ENCODE assay signal across 9 cellular contexts in the genomic region with DNA sequence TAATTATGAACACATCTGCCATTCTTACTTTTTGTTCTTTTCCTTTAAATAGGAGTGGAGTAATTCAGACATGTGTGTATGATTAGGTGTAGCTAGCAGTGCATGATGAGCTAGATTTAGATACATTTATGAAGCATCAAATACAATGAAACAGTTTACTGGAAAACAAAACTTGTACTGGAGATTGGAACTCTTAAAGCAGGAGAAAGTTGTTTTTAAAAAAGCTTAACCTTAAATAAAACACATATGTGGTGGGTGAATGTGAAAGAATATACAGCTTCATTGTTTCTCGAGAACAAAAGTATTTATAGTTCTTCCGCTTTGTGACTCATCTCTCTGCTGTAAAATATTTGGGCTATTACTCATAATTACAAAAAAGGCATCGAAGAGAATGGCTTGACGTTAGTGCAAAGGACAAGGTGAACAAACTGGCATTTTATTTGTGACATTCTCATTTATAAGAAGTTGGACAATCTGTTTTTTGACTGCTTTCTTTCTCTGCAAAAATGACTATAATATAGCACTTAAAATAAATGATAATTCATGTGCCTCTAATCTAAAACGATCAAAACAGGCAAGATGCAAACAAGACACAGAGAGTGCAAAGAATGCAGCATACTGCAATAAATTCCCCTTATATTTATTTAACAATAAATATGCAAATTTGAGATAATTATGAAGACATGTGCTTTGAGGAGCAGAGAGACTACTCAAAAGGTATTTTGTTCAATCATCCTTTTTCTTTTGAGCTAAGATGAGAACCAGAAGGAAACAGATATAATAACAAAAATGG.
DNase-seq lines count a peak whose midpoint lies in the region; TF ChIP-seq lines count a peak whose summit lies in the region.
"Had no signal": no experiment of that assay in that cellular context is flagged by ENCODE, and none has a peak within 500 bp of the region (broad histone marks: within the 10 kb centered on the region; RNA-seq: fewer than 3 reads in every experiment).

No MANE protein-coding gene starts in this region.

- peaks cover 22% of the 10 kb centered on the region for H3K4me1 ChIP-seq in GM23248 (ENCODE audit: insufficient read depth)
- peaks cover 8% of the 10 kb centered on the region; the same call in 1 of the 2 replicates for H3K4me1 ChIP-seq in MM.1S (ENCODE audit: low read length)

- peak overlapping the region; percentile 40 for H3K27ac ChIP-seq in GM23248
- no peak overlapping the region for H3K27ac ChIP-seq in MM.1S (ENCODE audit: low read length)

- peak overlapping the region; percentile 62 for H2AFZ ChIP-seq in GM23248
- H2AFZ ChIP-seq in MM.1S (ENCODE audit: low read length) = no peak overlapping the region

- H3K9me2 ChIP-seq in GM23248 (ENCODE audit: insufficient read depth) (0 out of 2 replicates have a peak, but pooled peaks cover 5% of the 10 kb centered on the region), MM.1S (replicated peaks; ENCODE audit: insufficient read depth, low read length) (no peaks in the 10 kb centered on the region)

- in situ Hi-C loops in GM23248 (cut with MboI) = no loop called here

- H4K20me1 ChIP-seq in GM23248 (ENCODE audit: insufficient read depth) = no peaks in the 10 kb centered on the region
- H4K20me1 ChIP-seq in MM.1S (ENCODE audit: insufficient read depth, low read length) = no peaks in the 10 kb centered on the region

- no peaks in the 10 kb centered on the region for H3K36me3 ChIP-seq in GM23248 (ENCODE audit: low read depth)
- no peaks in the 10 kb centered on the region for H3K36me3 ChIP-seq in MM.1S (replicated peaks; ENCODE audit: insufficient read depth, low read length)
- H3K36me3 ChIP-seq: HAP-1 had no signal

- WGBS in GM23248 (ENCODE audit: low coverage in 1 of 2, low lambda C conversion rate in 2 of 2, missing lambda C conversion rate in 2 of 2), 2 experiments = 1% methylated on average over 5 of the region's 5 CpGs

- peak overlapping the region; percentile 59 for H3K4me3 ChIP-seq in GM23248
- H3K4me3 ChIP-seq in MM.1S (ENCODE audit: low read length) = no peak overlapping the region
- H3K4me3 ChIP-seq: HAP-1 had no signal

- H3F3A ChIP-seq in GM23248 (ENCODE audit: insufficient read depth) = peaks cover 18% of the 10 kb centered on the region
- H3F3A ChIP-seq in MM.1S (ENCODE audit: insufficient read depth, low read length) = no peaks in the 10 kb centered on the region

- H3K79me2 ChIP-seq in GM23248 (ENCODE audit: insufficient read depth) = no peaks in the 10 kb centered on the region
- H3K79me2 ChIP-seq in MM.1S (ENCODE audit: low read length) = no peaks in the 10 kb centered on the region

- peak overlapping the region; percentile 4; the same call in 1 of the 2 replicates for H3K9ac ChIP-seq in GM23248
- H3K9ac ChIP-seq in MM.1S (ENCODE audit: low read length) = no peak overlapping the region

- DNase-seq in EL (peak; percentile 63), GM23248 (peak; percentile 82), MM.1S (peak; percentile 48), fibroblast of the conjunctiva (ENCODE audit: low read depth) (peak; percentile 45), NCI-H774 (lab: John Stamatoyannopoulos, UW) (no peak), HK-2 (ENCODE audit: unreplicated experiment) (no peak)
- DNase-seq in activated effector memory CD4-positive, alpha-beta T cell treated with anti-CD3 and anti-CD28 coated beads, Interleukin-2, amount 50 U/mL, for 16 hours = no peak
- no peak for DNase-seq in stimulated activated CD4-positive, alpha-beta T cell treated with anti-CD3 and anti-CD28 coated beads, Interleukin-2, amount 100 ng/mL, for 24 hours

- TF ChIP-seq CTCF in MM.1S (IDR thresholded peaks at IDR 0.05; ENCODE audit: low read length) = no peak

- H3K27me3 ChIP-seq in GM23248 (replicated peaks; ENCODE audit: insufficient read depth) (no peaks in the 10 kb centered on the region), MM.1S (replicated peaks; ENCODE audit: insufficient read depth, low read length) (peaks cover 19% of the 10 kb centered on the region)

- H3K9me3 ChIP-seq in GM23248 (ENCODE audit: low read depth) (no peaks in the 10 kb centered on the region), MM.1S (replicated peaks; ENCODE audit: insufficient read depth, low read length) (no peaks in the 10 kb centered on the region)
- H3K9me3 ChIP-seq: HAP-1 had no signal

- peak overlapping the region; percentile 82 for H3K4me2 ChIP-seq in GM23248 (ENCODE audit: unreplicated experiment)
- H3K4me2 ChIP-seq in MM.1S (ENCODE audit: low read depth, low read length) = peak overlapping the region; percentile 6; the same call in 1 of the 2 replicates

Comparison
In these comparisons a context has a peak if more than half of its experiments do, and no peak if none do; other contexts are left out.
1. DNase-seq: peak in EL (single experiment), GM23248 (single experiment), MM.1S (single experiment) and fibroblast of the conjunctiva (single experiment); none in activated effector memory CD4-positive, alpha-beta T cell treated with anti-CD3 and anti-CD28 coated beads, Interleukin-2, amount 50 U/mL, for 16 hours (single experiment), NCI-H774 (single experiment), stimulated activated CD4-positive, alpha-beta T cell treated with anti-CD3 and anti-CD28 coated beads, Interleukin-2, amount 100 ng/mL, for 24 hours (0 of 2) and HK-2 (single experiment).